21 cellular contexts compared by ENCODE assay signal in the genomic region with DNA sequence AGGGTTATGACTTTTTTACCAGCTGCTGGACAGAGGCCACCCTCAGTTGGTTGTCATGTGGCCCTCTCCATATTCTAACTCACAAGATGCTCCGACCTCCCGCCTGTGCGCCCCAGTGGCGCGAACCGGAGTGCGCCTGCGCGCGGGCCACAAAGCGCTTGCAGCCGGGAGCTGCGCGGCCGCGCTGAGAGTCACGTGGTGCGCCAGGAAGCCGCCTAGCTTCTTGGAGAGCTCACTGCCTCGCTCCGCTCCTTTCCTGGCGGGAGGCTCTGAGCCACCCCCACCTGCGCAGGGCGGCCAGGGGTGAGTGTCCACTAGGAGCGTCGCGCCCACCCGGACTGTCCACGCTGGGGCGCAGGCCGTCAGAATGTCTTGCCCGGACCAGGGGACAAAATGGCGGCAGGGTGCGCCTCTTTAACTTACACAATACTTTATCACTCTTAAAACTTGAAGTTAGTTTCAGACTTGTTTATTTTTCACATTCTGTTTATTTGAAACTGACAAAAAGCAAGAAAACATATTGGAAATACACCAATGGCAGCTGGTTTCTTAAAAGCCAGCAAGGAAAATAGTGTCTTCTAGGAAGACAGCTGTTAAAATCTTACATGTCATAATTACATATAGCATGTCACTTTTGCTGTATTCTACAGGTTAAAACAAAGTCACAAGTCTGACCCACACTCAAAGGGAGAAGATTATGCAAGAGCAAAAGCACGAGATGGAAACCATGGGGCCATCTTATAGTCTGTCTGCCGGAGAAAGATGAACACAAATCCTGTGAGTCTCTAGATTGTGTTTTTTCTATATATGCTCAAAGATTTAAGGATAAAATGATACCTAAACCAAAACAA.
DNase-seq lines count a peak whose midpoint lies in the region; ATAC-seq, FAIRE-seq and TF ChIP-seq lines count a peak whose summit lies in the region.
"Had no signal": no experiment of that assay in that cellular context is flagged by ENCODE, and none has a peak within 500 bp of the region (broad histone marks: within the 10 kb centered on the region; RNA-seq: fewer than 3 reads in every experiment).

No MANE protein-coding gene starts in this region.

- no peak for FAIRE-seq in GM19239 (lab: Jason Lieb, UNC)
- FAIRE-seq: A204.1, GM12892, HTR-8/SVneo had no signal

- H3K79me1 ChIP-seq in trophoblast cell (ENCODE audit: low read length), result no peaks in the 10 kb centered on the region

- H3K9ac ChIP-seq in trophoblast cell (ENCODE audit: low read length), result no peak overlapping the region
- H3K9ac ChIP-seq: BLaER1 treated with 17β-estradiol and CSF1 and Interleukin-3, amounts not matched to agents 10 nM and 100 nM had no signal

- H2BK5ac ChIP-seq in trophoblast cell (ENCODE audit: low read depth, low read length, poor library complexity), result no peak overlapping the region

- DNase-seq in AG10803 (ENCODE audit: low read depth), result no peak
- peak; percentile 6 for DNase-seq in endothelial cell (ENCODE audit: low spot score)
- peak; percentile 58 to 59 for DNase-seq in trophoblast cell
- no peak for DNase-seq in activated T-cell treated with anti-CD3 and anti-CD28 coated beads, Interleukin-2, amount 50 U/mL, for 1 hour
- no peak for DNase-seq in HEK293T (ENCODE audit: extremely low spot score)
- no peak for DNase-seq in GM19239 (ENCODE audit: insufficient read length, low spot score)
- DNase-seq in A172 (ENCODE audit: low spot score), result no peak
- DNase-seq: DMS 273 treated with DMSO at 0.1 percent for 48 hours, KBM-7, NCI-H1436, NCI-H2029, NCI-H2171, NCI-H510A, NCI-H82 had no signal

- H3K23ac ChIP-seq in trophoblast cell (ENCODE audit: low read length), result no peak overlapping the region

- no peaks in the 10 kb centered on the region for H3K36me3 ChIP-seq in trophoblast cell (ENCODE audit: control insufficient read depth in 1 of 2, insufficient read depth in 2 of 2, low read length in 2 of 2)
- H3K36me3 ChIP-seq: BLaER1 treated with 17β-estradiol and CSF1 and Interleukin-3, amounts not matched to agents 10 nM and 100 nM; HAP-1 had no signal

- H3K4me2 ChIP-seq in trophoblast cell (ENCODE audit: low read length), result no peak overlapping the region
- H3K4me2 ChIP-seq: BLaER1 treated with 17β-estradiol and CSF1 and Interleukin-3, amounts not matched to agents 10 nM and 100 nM had no signal

- WGBS in trophoblast cell (ENCODE audit: extremely low coverage, insufficient coverage, insufficient read length), result no CpG with 5 or more reads among the region's 36 CpGs

- no peak overlapping the region for H3K27ac Mint-ChIP-seq in endothelial cell (ENCODE audit: unreplicated experiment)

- H3K4me3 Mint-ChIP-seq in endothelial cell (ENCODE audit: unreplicated experiment), result no peak overlapping the region

- H4K8ac ChIP-seq in trophoblast cell (ENCODE audit: low read depth, low read length), result no peak overlapping the region

- H4K91ac ChIP-seq in trophoblast cell (ENCODE audit: low read depth, low read length), result no peak overlapping the region

- H3K9me3 ChIP-seq in trophoblast cell (ENCODE audit: insufficient read depth, low read depth, low read length), result peaks cover 2% of the 10 kb centered on the region
- H3K9me3 ChIP-seq: HAP-1 had no signal

- no peak overlapping the region for H3K27ac ChIP-seq in trophoblast cell (ENCODE audit: low read depth, low read length)
- H3K27ac ChIP-seq: BLaER1 treated with 17β-estradiol and CSF1 and Interleukin-3, amounts not matched to agents 10 nM and 100 nM; HL-60 had no signal

- no peak overlapping the region for H2AFZ ChIP-seq in trophoblast cell (ENCODE audit: insufficient read depth, low read length, poor library complexity)

- H3K14ac ChIP-seq in trophoblast cell (ENCODE audit: low read length), result no peak overlapping the region

- POLR2A ChIA-PET in HEK293T (lab: Yijun Ruan, JAX), result no interaction called here

- no peak overlapping the region for H2BK120ac ChIP-seq in trophoblast cell (ENCODE audit: insufficient read depth, low read length, poor library complexity)

- H3K27me3 Mint-ChIP-seq in endothelial cell (ENCODE audit: unreplicated experiment), result no peaks in the 10 kb centered on the region

- H3K4me1 ChIP-seq in trophoblast cell (ENCODE audit: control insufficient read depth in 1 of 2, insufficient read depth in 2 of 2, low read length in 2 of 2), result peaks cover 0 to 2% of the 10 kb centered on the region in 2 experiments
- H3K4me1 ChIP-seq: HAP-1 had no signal

- no peak overlapping the region for H4K12ac ChIP-seq in trophoblast cell (ENCODE audit: low read depth, low read length)

- no peak overlapping the region for H2AK5ac ChIP-seq in trophoblast cell (ENCODE audit: low read length)

- peaks cover 3% of the 10 kb centered on the region for H3K4me1 Mint-ChIP-seq in endothelial cell (ENCODE audit: unreplicated experiment)

- TF ChIP-seq CTCF in AG10803 (conservative IDR thresholded peaks at IDR 0.05; ENCODE audit: low read length) (no peak), endothelial cell (IDR thresholded peaks at IDR 0.05; ENCODE audit: unreplicated experiment) (no peak)

- H3K9me3 Mint-ChIP-seq in endothelial cell (ENCODE audit: unreplicated experiment), result peaks cover 18% of the 10 kb centered on the region

- CTCF ChIA-PET in HEK293T (lab: Yijun Ruan, JAX), result no interaction called here

- no peaks in the 10 kb centered on the region for H3K27me3 ChIP-seq in trophoblast cell (ENCODE audit: insufficient read depth, low read length)
- H3K27me3 ChIP-seq: BLaER1 treated with 17β-estradiol and CSF1 and Interleukin-3, amounts not matched to agents 10 nM and 100 nM had no signal

- H3K4me3 ChIP-seq in AG10803 (ENCODE audit: low read length), result 0 out of 2 replicates have a peak overlapping the region, but pooled peaks have one; percentile 4
- no peak overlapping the region for H3K4me3 ChIP-seq in trophoblast cell (ENCODE audit: low read depth, low read length)
- H3K4me3 ChIP-seq: BLaER1 treated with 17β-estradiol and CSF1 and Interleukin-3, amounts not matched to agents 10 nM and 100 nM; HAP-1 had no signal

- peak; percentile 72 for ATAC-seq in GM21515 (IDR thresholded peaks at IDR 0.05; ENCODE audit: unreplicated experiment)

- H3K4ac ChIP-seq in trophoblast cell (ENCODE audit: low read depth, low read length), result no peak overlapping the region

- H3K79me2 ChIP-seq in trophoblast cell (ENCODE audit: control insufficient read depth, insufficient read depth, low read length, poor library complexity), result no peaks in the 10 kb centered on the region

- no peak overlapping the region for H2BK12ac ChIP-seq in trophoblast cell (ENCODE audit: low read length)

- no peaks in the 10 kb centered on the region for H3K36me3 Mint-ChIP-seq in endothelial cell (ENCODE audit: low read depth, unreplicated experiment)

- H3K18ac ChIP-seq in trophoblast cell (ENCODE audit: low read length), result no peak overlapping the region

TF ChIP-seq in HEK293T, 16 proteins besides CTCF, POLR2A, EP300 and RAD21:
- no peak for TF ChIP-seq CTBP1 (IDR thresholded peaks at IDR 0.05; ENCODE audit: borderline replicate concordance)
- TF ChIP-seq SP1 (IDR thresholded peaks at IDR 0.05), result no peak
- TF ChIP-seq ELF4 (IDR thresholded peaks at IDR 0.05), result no peak
- no peak for TF ChIP-seq FOXA1 (IDR thresholded peaks at IDR 0.05)
- TF ChIP-seq ARNT (IDR thresholded peaks at IDR 0.05), result no peak
- no peak for TF ChIP-seq BHLHE40 (IDR thresholded peaks at IDR 0.05; ENCODE audit: borderline replicate concordance)
- no peak for TF ChIP-seq LEF1 (IDR thresholded peaks at IDR 0.05; ENCODE audit: borderline replicate concordance)
- no peak for TF ChIP-seq FOXM1 (IDR thresholded peaks at IDR 0.05; ENCODE audit: borderline replicate concordance)
- TF ChIP-seq HDGF (IDR thresholded peaks at IDR 0.05; ENCODE audit: borderline replicate concordance), result no peak
- TF ChIP-seq FOXK2 (IDR thresholded peaks at IDR 0.05), result no peak
- TF ChIP-seq, protein P1, sequence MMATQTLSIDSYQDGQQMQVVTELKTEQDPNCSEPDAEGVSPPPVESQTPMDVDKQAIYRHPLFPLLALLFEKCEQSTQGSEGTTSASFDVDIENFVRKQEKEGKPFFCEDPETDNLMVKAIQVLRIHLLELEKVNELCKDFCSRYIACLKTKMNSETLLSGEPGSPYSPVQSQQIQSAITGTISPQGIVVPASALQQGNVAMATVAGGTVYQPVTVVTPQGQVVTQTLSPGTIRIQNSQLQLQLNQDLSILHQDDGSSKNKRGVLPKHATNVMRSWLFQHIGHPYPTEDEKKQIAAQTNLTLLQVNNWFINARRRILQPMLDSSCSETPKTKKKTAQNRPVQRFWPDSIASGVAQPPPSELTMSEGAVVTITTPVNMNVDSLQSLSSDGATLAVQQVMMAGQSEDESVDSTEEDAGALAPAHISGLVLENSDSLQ (IDR thresholded peaks at IDR 0.05), result no peak
- TF ChIP-seq SUZ12 (IDR thresholded peaks at IDR 0.05), result no peak
- no peak for TF ChIP-seq TARDBP (IDR thresholded peaks at IDR 0.05)
- no peak for TF ChIP-seq L3MBTL2 (conservative IDR thresholded peaks at IDR 0.05)
- no peak for TF ChIP-seq ZNF384 (IDR thresholded peaks at IDR 0.05)
- no peak for TF ChIP-seq NFRKB (IDR thresholded peaks at IDR 0.05)
TF ChIP-seq in HEK293T: peak in this region for 0.

Comparison
In these comparisons a context has a peak if more than half of its experiments do, and no peak if none do; other contexts are left out.
1. DNase-seq: peak in endothelial cell (single experiment) and trophoblast cell (2 of 2); none in AG10803 (single experiment), activated T-cell treated with anti-CD3 and anti-CD28 coated beads, Interleukin-2, amount 50 U/mL, for 1 hour (single experiment), HEK293T (single experiment), GM19239 (single experiment) and A172 (single experiment).